Comparison of ENCODE assay signal across 26 cellular contexts in the genomic region with DNA sequence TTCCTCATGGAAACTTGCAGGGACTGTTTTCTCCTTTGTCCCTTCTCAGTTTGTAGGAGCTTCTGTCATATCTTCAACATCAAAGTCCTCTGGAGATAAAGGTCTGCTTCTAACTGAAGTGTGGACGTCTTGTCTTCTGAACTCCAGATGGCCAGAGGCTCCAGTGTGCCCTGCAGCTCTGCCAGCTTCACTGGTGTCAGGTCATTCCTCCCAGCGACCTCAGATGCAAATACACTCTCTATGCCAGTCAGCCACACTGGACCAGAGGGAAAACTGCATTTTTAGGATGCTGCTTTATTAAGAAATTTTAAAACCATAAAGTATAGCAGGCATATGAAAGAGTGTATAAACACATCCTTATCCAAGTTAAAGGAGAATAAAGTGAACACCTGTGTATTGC.
"Had no signal": no experiment of that assay in that cellular context is flagged by ENCODE, and none has a peak within 500 bp of the region (broad histone marks: within the 10 kb centered on the region; RNA-seq: fewer than 3 reads in every experiment).

No MANE protein-coding gene starts in this region.

- H3K27ac ChIP-seq: ascending aorta, breast epithelium, cardiac muscle cell, colonic mucosa, epithelial cell of prostate had no signal

- H3K4me1 ChIP-seq: ascending aorta, breast epithelium, colonic mucosa had no signal

- H3K36me3 ChIP-seq: ascending aorta, breast epithelium, cardiac muscle cell, colonic mucosa had no signal

- H3K27me3 ChIP-seq: ascending aorta, breast epithelium, cardiac muscle cell, colonic mucosa had no signal

- ATAC-seq: activated CD4-positive, alpha-beta T cell treated with anti-CD3 and anti-CD28 coated beads for 36 hours; activated CD8-positive, alpha-beta memory T cell treated with anti-CD3 and anti-CD28 coated beads, Interleukin-2, amount 10 ng/mL, durations not matched to agents 7 days and 5 days; activated CD8-positive, alpha-beta T cell treated with anti-CD3 and anti-CD28 coated beads, Interleukin-2, amount 10 ng/mL, durations not matched to agents 7 days and 5 days; activated naive CD4-positive, alpha-beta T cell treated with anti-CD3 and anti-CD28 coated beads, Interleukin-2, amount 50 U/mL, for 72 hours; activated T-cell treated with anti-CD3 and anti-CD28 coated beads, Interleukin-2, amount 50 U/mL, for 72 hours had no signal

- DNase-seq: activated CD4-positive, alpha-beta memory T cell treated with anti-CD3 and anti-CD28 coated beads for 36 hours; activated CD4-positive, alpha-beta T cell treated with anti-CD3 and anti-CD28 coated beads for 36 hours; activated CD4-positive, alpha-beta T cell treated with anti-CD3 and anti-CD28 coated beads, Interleukin-2, amount 10 ng/mL, durations not matched to agents 24 days and 14 days; activated CD4-positive, CD25-positive, alpha-beta regulatory T cell; activated CD4-positive, CD25-positive, alpha-beta regulatory T cell treated with anti-CD3 and anti-CD28 coated beads, Interleukin-2, amount 50 U/mL, for 72 hours; activated CD8-positive, alpha-beta memory T cell treated with anti-CD3 and anti-CD28 coated beads, Interleukin-2, amount 10 ng/mL, durations not matched to agents 7 days and 5 days; activated CD8-positive, alpha-beta memory T cell treated with anti-CD3 and anti-CD28 coated beads, Interleukin-2, amount 50 U/mL, for 4 hours; activated CD8-positive, alpha-beta T cell treated with anti-CD3 and anti-CD28 coated beads, Interleukin-2, amount 10 ng/mL, durations not matched to agents 7 days and 5 days; activated gamma-delta T cell; activated naive CD4-positive, alpha-beta T cell; activated naive CD4-positive, alpha-beta T cell treated with anti-CD3 and anti-CD28 coated beads, Interleukin-2, amount 10 ng/mL, durations not matched to agents 7 days and 5 days; activated naive CD8-positive, alpha-beta T cell treated with anti-CD3 and anti-CD28 coated beads, Interleukin-2, amount 10 ng/mL, durations not matched to agents 7 days and 5 days; activated T-cell treated with anti-CD3 and anti-CD28 coated beads, Interleukin-2, amount 50 U/mL, for 24 hours; activated T-cell treated with anti-CD3 and anti-CD28 coated beads, Interleukin-2, amount 50 U/mL, for 72 hours; central memory CD4-positive, alpha-beta T cell; cerebellar nuclear complex; colonic mucosa; effector CD8-positive, alpha-beta T cell; foreskin fibroblast; head of caudate nucleus; T-helper 2 cell had no signal

- H3K4me3 ChIP-seq: ascending aorta, breast epithelium, cardiac muscle cell, colonic mucosa had no signal

- H3K9me3 ChIP-seq: ascending aorta, breast epithelium, colonic mucosa had no signal
